1 cellular context compared by ENCODE assay signal in genomic region chr10:58384999-58385783, GRCh38.
TF ChIP-seq lines count a peak whose summit lies in the region.

TSS of gene TFAM (plus strand) at chr10:58385410. CDS start at chr10:58385548, 138 bp downstream.

TF ChIP-seq in K562, 482 proteins besides CTCF, POLR2A, EP300 and RAD21 (continued from another document and continues in another):
- TF ChIP-seq HCFC1 (IDR thresholded peaks at IDR 0.05; ENCODE audit: low read depth, low read length): peak; percentile 55
- TF ChIP-seq ZNF12 (CRISPR knock-in tag; IDR thresholded peaks at IDR 0.05): peak; percentile 18; the same call in 1 of the 2 replicates
- TF ChIP-seq ZNF23 (CRISPR knock-in tag; IDR thresholded peaks at IDR 0.05): peak; percentile 44; the same call in 1 of the 2 replicates
- peak in 1 of 2 experiments; percentile 93; a peak in 2 of 4 replicates for TF ChIP-seq ZNF639 (CRISPR knock-in tag; conservative IDR thresholded peaks at IDR 0.05 in 1 of 2, IDR thresholded peaks at IDR 0.05 in 1 of 2)
- TF ChIP-seq FOS (IDR thresholded peaks at IDR 0.05; ENCODE audit: extremely low read depth, insufficient read length): no peak
- TF ChIP-seq MEIS2 (IDR thresholded peaks at IDR 0.05; ENCODE audit: partially characterized antibody): peak; percentile 64
- TF ChIP-seq ZNF57 (CRISPR knock-in tag; IDR thresholded peaks at IDR 0.05): peak; percentile 30; the same call in 1 of the 2 replicates
- peak; percentile 69 for TF ChIP-seq LCOR (CRISPR knock-in tag; IDR thresholded peaks at IDR 0.05)
- TF ChIP-seq ZNF408 (CRISPR knock-in tag; IDR thresholded peaks at IDR 0.05; ENCODE audit: low read depth): no peak
- TF ChIP-seq ZBTB9 (CRISPR knock-in tag; IDR thresholded peaks at IDR 0.05): peak; percentile 11; the same call in 1 of the 2 replicates
- TF ChIP-seq TOE1 (IDR thresholded peaks at IDR 0.05; ENCODE audit: borderline replicate concordance): peak; percentile 69; the same call in 1 of the 2 replicates
- TF ChIP-seq TOE1 (CRISPR knock-in tag; IDR thresholded peaks at IDR 0.05; ENCODE audit: borderline replicate concordance, low read depth): no peak
- peak; percentile 23; the same call in 1 of the 2 replicates for TF ChIP-seq SMARCA4 (IDR thresholded peaks at IDR 0.05)
- TF ChIP-seq XRCC5 (IDR thresholded peaks at IDR 0.05; ENCODE audit: low read depth, low read length): peak; percentile 82
- peak; percentile 88 for TF ChIP-seq RNF2 (IDR thresholded peaks at IDR 0.05)
- peak in 1 of 2 experiments; percentile 90; a peak in 2 of 4 replicates for TF ChIP-seq SIN3A (IDR thresholded peaks at IDR 0.05; ENCODE audit: borderline replicate concordance in 2 of 2, control insufficient read depth in 1 of 2, low read depth in 2 of 2, low read length in 2 of 2)
- TF ChIP-seq PHF8 (IDR thresholded peaks at IDR 0.05; ENCODE audit: borderline replicate concordance, low read length): peak; percentile 100
- TF ChIP-seq TCF3 (CRISPR knock-in tag; IDR thresholded peaks at IDR 0.05): peak; percentile 17; the same call in 1 of the 2 replicates
- TF ChIP-seq ZNF518B (CRISPR knock-in tag; IDR thresholded peaks at IDR 0.05): no peak
- TF ChIP-seq FOXA3 (CRISPR knock-in tag; conservative IDR thresholded peaks at IDR 0.05 in 1 of 2, IDR thresholded peaks at IDR 0.05 in 1 of 2): peak in 1 of 2 experiments; percentile 84; a peak in 1 of 4 replicates
- TF ChIP-seq CBFB (CRISPR knock-in tag; IDR thresholded peaks at IDR 0.05): peak; percentile 98
- TF ChIP-seq CXXC5 (CRISPR knock-in tag; IDR thresholded peaks at IDR 0.05): peak; percentile 88
- TF ChIP-seq CBFA2T3 (IDR thresholded peaks at IDR 0.05): 0 out of 2 replicates have a peak, but pooled peaks have one; percentile 22
- peak; percentile 97 for TF ChIP-seq KDM5B (IDR thresholded peaks at IDR 0.05; ENCODE audit: insufficient replicate concordance, low read depth, low read length)
- peak; percentile 45; the same call in 1 of the 2 replicates for TF ChIP-seq KAT7 (CRISPR knock-in tag; IDR thresholded peaks at IDR 0.05; ENCODE audit: borderline replicate concordance)
- peak; percentile 28; the same call in 1 of the 2 replicates for TF ChIP-seq PHF21A (IDR thresholded peaks at IDR 0.05; ENCODE audit: borderline replicate concordance, low read depth)
- TF ChIP-seq KLF10 (CRISPR knock-in tag; IDR thresholded peaks at IDR 0.05): no peak
- peak; percentile 92 for TF ChIP-seq PHF20 (IDR thresholded peaks at IDR 0.05; ENCODE audit: partially characterized antibody)
- peak; percentile 79 for TF ChIP-seq C11orf30 (IDR thresholded peaks at IDR 0.05; ENCODE audit: low read depth)
- peak; percentile 42 for TF ChIP-seq U2AF1 (optimal IDR thresholded peaks at IDR 0.05; ENCODE audit: low read depth, low read length)
- TF ChIP-seq ZSCAN29 (IDR thresholded peaks at IDR 0.05): no peak
- TF ChIP-seq POLR2H (tag; IDR thresholded peaks at IDR 0.05; ENCODE audit: low read depth): peak; percentile 90
- 0 out of 2 replicates have a peak, but pooled peaks have one; percentile 20 for TF ChIP-seq MECOM (CRISPR knock-in tag; IDR thresholded peaks at IDR 0.05)
- TF ChIP-seq NCOA1 (IDR thresholded peaks at IDR 0.05; ENCODE audit: low read depth): no peak
- 0 out of 2 replicates have a peak, but pooled peaks have one; percentile 26 for TF ChIP-seq NR2F6 (CRISPR knock-in tag; IDR thresholded peaks at IDR 0.05)
- no peak for TF ChIP-seq ZC3H4 (CRISPR knock-in tag; IDR thresholded peaks at IDR 0.05; ENCODE audit: borderline replicate concordance)
- TF ChIP-seq ZNF311 (CRISPR knock-in tag; IDR thresholded peaks at IDR 0.05): 0 out of 2 replicates have a peak, but pooled peaks have one; percentile 34
- peak; percentile 80 for TF ChIP-seq VEZF1 (CRISPR knock-in tag; IDR thresholded peaks at IDR 0.05)
- 0 out of 2 replicates have a peak, but pooled peaks have one; percentile 41 for TF ChIP-seq MITF (IDR thresholded peaks at IDR 0.05)
- peak; percentile 30; the same call in 1 of the 2 replicates for TF ChIP-seq DPF2 (IDR thresholded peaks at IDR 0.05)
- peak; percentile 59 for TF ChIP-seq SMC3 (conservative IDR thresholded peaks at IDR 0.05; ENCODE audit: insufficient read depth, low read depth, low read length)
- TF ChIP-seq NCOA4 (IDR thresholded peaks at IDR 0.05; ENCODE audit: partially characterized antibody): no peak
- peak; percentile 90 for TF ChIP-seq CBX1 (IDR thresholded peaks at IDR 0.05; ENCODE audit: low read depth)
- TF ChIP-seq ZNF766 (CRISPR knock-in tag; conservative IDR thresholded peaks at IDR 0.05): peak; percentile 36; the same call in 1 of the 2 replicates
- no peak for TF ChIP-seq SRSF9 (IDR thresholded peaks at IDR 0.05; ENCODE audit: borderline replicate concordance, low read depth, low read length)
- peak; percentile 36; the same call in 1 of the 2 replicates for TF ChIP-seq NFRKB (IDR thresholded peaks at IDR 0.05; ENCODE audit: low read depth)
- no peak; the same call in 1 of the 2 replicates for TF ChIP-seq THAP7 (CRISPR knock-in tag; IDR thresholded peaks at IDR 0.05)
- no peak for TF ChIP-seq MTA1 (IDR thresholded peaks at IDR 0.05; ENCODE audit: borderline replicate concordance)
